Comparison of ENCODE assay signal across 19 cellular contexts in genomic region chr11:23288001-23288783, GRCh38.
DNase-seq lines count a peak whose midpoint lies in the region; ATAC-seq and TF ChIP-seq lines count a peak whose summit lies in the region.
"Had no signal": no experiment of that assay in that cellular context is flagged by ENCODE, and none has a peak within 500 bp of the region (broad histone marks: within the 10 kb centered on the region; RNA-seq: fewer than 3 reads in every experiment).

No MANE protein-coding gene starts in this region.

- no peaks in the 10 kb centered on the region for H3K27me3 Mint-ChIP-seq in activated CD8-positive, alpha-beta memory T cell treated with anti-CD3 and anti-CD28 coated beads, Interleukin-2, amount 10 ng/mL, durations not matched to agents 7 days and 5 days
- H3K27me3 Mint-ChIP-seq in activated T-cell treated with anti-CD3 and anti-CD28 coated beads, Interleukin-2, amount 50 U/mL, for 4 hours (ENCODE audit: low read depth): no peaks in the 10 kb centered on the region
- no peaks in the 10 kb centered on the region for H3K27me3 Mint-ChIP-seq in activated CD8-positive, alpha-beta T cell treated with anti-CD3 and anti-CD28 coated beads, Interleukin-2, amount 10 ng/mL, durations not matched to agents 7 days and 5 days (ENCODE audit: low read depth)
- H3K27me3 Mint-ChIP-seq: natural killer cell treated with Interleukin-12 subunit alpha and Interleukin-12 subunit beta and Interleukin-15 and Interleukin-18, amount 100 ng/mL, for 72 hours had no signal

- H3K36me3 Mint-ChIP-seq in activated CD8-positive, alpha-beta memory T cell treated with anti-CD3 and anti-CD28 coated beads, Interleukin-2, amount 10 ng/mL, durations not matched to agents 7 days and 5 days: no peaks in the 10 kb centered on the region
- no peaks in the 10 kb centered on the region for H3K36me3 Mint-ChIP-seq in activated T-cell treated with anti-CD3 and anti-CD28 coated beads, Interleukin-2, amount 50 U/mL, for 4 hours (ENCODE audit: insufficient read depth)
- no peaks in the 10 kb centered on the region for H3K36me3 Mint-ChIP-seq in activated CD8-positive, alpha-beta T cell treated with anti-CD3 and anti-CD28 coated beads, Interleukin-2, amount 10 ng/mL, durations not matched to agents 7 days and 5 days (ENCODE audit: low read depth)

- no peaks in the 10 kb centered on the region for H3K4me1 Mint-ChIP-seq in activated CD8-positive, alpha-beta memory T cell treated with anti-CD3 and anti-CD28 coated beads, Interleukin-2, amount 10 ng/mL, durations not matched to agents 7 days and 5 days
- H3K4me1 Mint-ChIP-seq in activated T-cell treated with anti-CD3 and anti-CD28 coated beads, Interleukin-2, amount 50 U/mL, for 4 hours (ENCODE audit: low read depth): no peaks in the 10 kb centered on the region
- H3K4me1 Mint-ChIP-seq in activated CD8-positive, alpha-beta T cell treated with anti-CD3 and anti-CD28 coated beads, Interleukin-2, amount 10 ng/mL, durations not matched to agents 7 days and 5 days (ENCODE audit: low read depth): no peaks in the 10 kb centered on the region

- DNase-seq in SK-N-SH: no peak
- DNase-seq in RPMI7951 (ENCODE audit: low read depth): peak; percentile 26
- peak; percentile 87 for DNase-seq in fibroblast of gingiva (ENCODE audit: low read depth)
- no peak for DNase-seq in NCI-H2171 treated with DMSO at 0.1 percent for 48 hours (lab: John Stamatoyannopoulos, UW)
- DNase-seq in activated CD8-positive, alpha-beta memory T cell treated with anti-CD3 and anti-CD28 coated beads, Interleukin-2, amount 10 ng/mL, durations not matched to agents 7 days and 5 days: no peak
- DNase-seq in activated T-cell treated with anti-CD3 and anti-CD28 coated beads, Interleukin-2, amount 50 U/mL, for 4 hours: no peak
- DNase-seq in activated CD8-positive, alpha-beta T cell treated with anti-CD3 and anti-CD28 coated beads, Interleukin-2, amount 10 ng/mL, durations not matched to agents 7 days and 5 days: no peak
- DNase-seq: activated CD4-positive, alpha-beta T cell treated with anti-CD3 and anti-CD28 coated beads, Interleukin-2, amount 50 U/mL, for 1 hour; DMS79; effector CD8-positive, alpha-beta T cell; left ventricle myocardium superior; NCI-H146; RPMI8226; T-helper 2 cell had no signal

- no peaks in the 10 kb centered on the region for H3K9me3 ChIP-seq in SK-N-SH

- no peaks in the 10 kb centered on the region for H3K36me3 ChIP-seq in SK-N-SH (replicated peaks in 1 of 2; ENCODE audit: control insufficient read depth in 1 of 2, insufficient read depth in 2 of 2, low read length in 1 of 2)

- peak overlapping the region in 1 of 2 experiments; percentile 42; a peak in 1 of 4 replicates for H3K27ac ChIP-seq in SK-N-SH (ENCODE audit: low read depth in 2 of 2, low read length in 1 of 2)
- H3K27ac ChIP-seq: hepatocyte had no signal

- no peak for TF ChIP-seq RAD21 in SK-N-SH (IDR thresholded peaks at IDR 0.05; ENCODE audit: low read length)

- no peak overlapping the region for H3K27ac Mint-ChIP-seq in activated CD8-positive, alpha-beta memory T cell treated with anti-CD3 and anti-CD28 coated beads, Interleukin-2, amount 10 ng/mL, durations not matched to agents 7 days and 5 days
- no peak overlapping the region for H3K27ac Mint-ChIP-seq in activated CD8-positive, alpha-beta T cell treated with anti-CD3 and anti-CD28 coated beads, Interleukin-2, amount 10 ng/mL, durations not matched to agents 7 days and 5 days
- H3K27ac Mint-ChIP-seq: natural killer cell treated with Interleukin-12 subunit alpha and Interleukin-12 subunit beta and Interleukin-15 and Interleukin-18, amount 100 ng/mL, for 72 hours had no signal

- H3K9me3 Mint-ChIP-seq in activated CD8-positive, alpha-beta memory T cell treated with anti-CD3 and anti-CD28 coated beads, Interleukin-2, amount 10 ng/mL, durations not matched to agents 7 days and 5 days (ENCODE audit: low read depth): peaks cover 6% of the 10 kb centered on the region
- H3K9me3 Mint-ChIP-seq in activated T-cell treated with anti-CD3 and anti-CD28 coated beads, Interleukin-2, amount 50 U/mL, for 4 hours: peaks cover 8% of the 10 kb centered on the region
- peaks cover under 1% of the 10 kb centered on the region for H3K9me3 Mint-ChIP-seq in activated CD8-positive, alpha-beta T cell treated with anti-CD3 and anti-CD28 coated beads, Interleukin-2, amount 10 ng/mL, durations not matched to agents 7 days and 5 days (ENCODE audit: insufficient read depth)
- H3K9me3 Mint-ChIP-seq: natural killer cell treated with Interleukin-12 subunit alpha and Interleukin-12 subunit beta and Interleukin-15 and Interleukin-18, amount 100 ng/mL, for 72 hours had no signal

- no peak overlapping the region for H3K4me2 ChIP-seq in SK-N-SH
- H3K4me2 ChIP-seq: hepatocyte had no signal

- ATAC-seq in SK-N-SH treated with all-trans-retinoic acid at 6 μM for 48 hours: no peak
- no peak for ATAC-seq in activated CD8-positive, alpha-beta memory T cell treated with anti-CD3 and anti-CD28 coated beads, Interleukin-2, amount 10 ng/mL, durations not matched to agents 7 days and 5 days
- ATAC-seq in activated T-cell treated with anti-CD3 and anti-CD28 coated beads, Interleukin-2, amount 50 U/mL, for 4 hours: no peak
- no peak for ATAC-seq in activated CD8-positive, alpha-beta T cell treated with anti-CD3 and anti-CD28 coated beads, Interleukin-2, amount 10 ng/mL, durations not matched to agents 7 days and 5 days
- ATAC-seq: GM12878; left ventricle myocardium superior; natural killer cell treated with Interleukin-12 subunit alpha and Interleukin-12 subunit beta and Interleukin-15 and Interleukin-18, amount 100 ng/mL, for 72 hours; sciatic nerve had no signal

- H3K9ac ChIP-seq in SK-N-SH: no peak overlapping the region

- TF ChIP-seq CTCF in SK-N-SH (IDR thresholded peaks at IDR 0.05): no peak

- H3K4me3 ChIP-seq in SK-N-SH (ENCODE audit: low read depth in 2 of 2, low read length in 1 of 2): no peak overlapping the region
- H3K4me3 ChIP-seq: GM12878, hepatocyte had no signal

- 23% methylated on average over 1 of the region's 1 CpG for WGBS in SK-N-SH (ENCODE audit: low lambda C conversion rate)

- TF ChIP-seq EP300 in SK-N-SH (IDR thresholded peaks at IDR 0.05; ENCODE audit: borderline replicate concordance in 1 of 2, low read depth in 1 of 2, low read length in 1 of 2): no peak

- no peaks in the 10 kb centered on the region for H3K27me3 ChIP-seq in SK-N-SH (ENCODE audit: insufficient read depth)
- H3K27me3 ChIP-seq: hepatocyte had no signal

- no peaks in the 10 kb centered on the region for H3K9me2 ChIP-seq in SK-N-SH

- POLR2A ChIA-PET in SK-N-SH (lab: Yijun Ruan, JAX): no interaction called here
- POLR2A ChIA-PET in activated CD8-positive, alpha-beta T cell treated with anti-CD3 and anti-CD28 coated beads, Interleukin-2, amount 10 ng/mL, durations not matched to agents 7 days and 5 days (lab: Charles Lee): no interaction called here

- H3K79me2 ChIP-seq in SK-N-SH (ENCODE audit: insufficient read depth): no peaks in the 10 kb centered on the region
- H3K79me2 ChIP-seq: hepatocyte had no signal

- H3K4me3 Mint-ChIP-seq in activated CD8-positive, alpha-beta memory T cell treated with anti-CD3 and anti-CD28 coated beads, Interleukin-2, amount 10 ng/mL, durations not matched to agents 7 days and 5 days: no peak overlapping the region
- no peak overlapping the region for H3K4me3 Mint-ChIP-seq in activated T-cell treated with anti-CD3 and anti-CD28 coated beads, Interleukin-2, amount 50 U/mL, for 4 hours
- H3K4me3 Mint-ChIP-seq in activated CD8-positive, alpha-beta T cell treated with anti-CD3 and anti-CD28 coated beads, Interleukin-2, amount 10 ng/mL, durations not matched to agents 7 days and 5 days: no peak overlapping the region
- H3K4me3 Mint-ChIP-seq: natural killer cell treated with Interleukin-12 subunit alpha and Interleukin-12 subunit beta and Interleukin-15 and Interleukin-18, amount 100 ng/mL, for 72 hours had no signal

- no peaks in the 10 kb centered on the region for H4K20me1 ChIP-seq in SK-N-SH (ENCODE audit: insufficient read depth)

- peak overlapping the region; percentile 47; the same call in 1 of the 2 replicates for H2AFZ ChIP-seq in SK-N-SH (ENCODE audit: low read depth)
- H2AFZ ChIP-seq: hepatocyte had no signal

- H3F3A ChIP-seq in SK-N-SH (replicated peaks; ENCODE audit: insufficient read depth): peaks cover 7% of the 10 kb centered on the region

- peaks cover 0 to 6% of the 10 kb centered on the region in 2 experiments; a peak in 1 of 4 replicates for H3K4me1 ChIP-seq in SK-N-SH (ENCODE audit: control insufficient read depth in 1 of 2, insufficient read depth in 2 of 2, low read depth in 1 of 2, low read length in 1 of 2)

- CTCF ChIA-PET in SK-N-SH (lab: Yijun Ruan, JAX): no interaction called here
- CTCF ChIA-PET in activated CD8-positive, alpha-beta memory T cell treated with anti-CD3 and anti-CD28 coated beads, Interleukin-2, amount 10 ng/mL, durations not matched to agents 7 days and 5 days (lab: Charles Lee): no interaction called here
- CTCF ChIA-PET in activated CD8-positive, alpha-beta T cell treated with anti-CD3 and anti-CD28 coated beads, Interleukin-2, amount 10 ng/mL, durations not matched to agents 7 days and 5 days (lab: Charles Lee): no interaction called here

TF ChIP-seq in SK-N-SH, 30 proteins besides CTCF, POLR2A, EP300 and RAD21 (continues in another document):
- TF ChIP-seq POLR2AphosphoS5 (IDR thresholded peaks at IDR 0.05; ENCODE audit: low read depth, low read length) (no peak), TCF12 (IDR thresholded peaks at IDR 0.05) (no peak), USF1 (IDR thresholded peaks at IDR 0.05; ENCODE audit: borderline replicate concordance, low read depth) (no peak), FOXJ3 (CRISPR knock-in tag; IDR thresholded peaks at IDR 0.05) (no peak)

TF ChIP-seq in SK-N-SH treated with all-trans-retinoic acid at 6 μM for 48 hours, 23 proteins besides CTCF, POLR2A, EP300 and RAD21:
- TF ChIP-seq PATZ1 (CRISPR knock-in tag; IDR thresholded peaks at IDR 0.05; ENCODE audit: borderline replicate concordance): no peak

Comparison
In these comparisons a context has a peak if more than half of its experiments do, and no peak if none do; other contexts are left out.
1. DNase-seq: peak in RPMI7951 (single experiment) and fibroblast of gingiva (single experiment); none in SK-N-SH (single experiment), NCI-H2171 treated with DMSO at 0.1 percent for 48 hours (single experiment), activated CD8-positive, alpha-beta memory T cell treated with anti-CD3 and anti-CD28 coated beads, Interleukin-2, amount 10 ng/mL, durations not matched to agents 7 days and 5 days (single experiment), activated T-cell treated with anti-CD3 and anti-CD28 coated beads, Interleukin-2, amount 50 U/mL, for 4 hours (single experiment) and activated CD8-positive, alpha-beta T cell treated with anti-CD3 and anti-CD28 coated beads, Interleukin-2, amount 10 ng/mL, durations not matched to agents 7 days and 5 days (single experiment).